In genomic region chr17:63842540-63843386, GRCh38 we compare ENCODE assay signal across 8 cellular contexts. TPM values are rescaled to one million over a fixed set of nuclear protein-coding genes. Genes with fewer than 3 reads are reported as not detected.
A peak's percentile ranks its signal among the peaks of the same experiment; 100 is the strongest.
DNase-seq lines count a peak whose midpoint lies in the region; ATAC-seq lines count a peak whose summit lies in the region.

Gene SMARCD2 (minus strand): TSS chr17:63842685. CDS start chr17:63842674, 11 bp downstream.

- peaks cover 22 to 37% of the 10 kb centered on the region in 2 donors for H3K4me1 Mint-ChIP-seq in effector memory CD8-positive, alpha-beta T cell (ENCODE audit: low read depth in 2 of 2)
- peaks cover 16% of the 10 kb centered on the region for H3K4me1 Mint-ChIP-seq in memory B cell

- peak within 1 kb of the TSS; percentile 93 to 95 for H3K4me3 Mint-ChIP-seq in effector memory CD8-positive, alpha-beta T cell
- peak within 1 kb of the TSS; percentile 95 for H3K4me3 Mint-ChIP-seq in memory B cell

- H3K9me3 Mint-ChIP-seq in effector memory CD8-positive, alpha-beta T cell: no peaks in the 10 kb centered on the region
- no peaks in the 10 kb centered on the region for H3K9me3 Mint-ChIP-seq in memory B cell

- peak; percentile 72 for ATAC-seq in GM21360 (IDR thresholded peaks at IDR 0.05; ENCODE audit: unreplicated experiment)
- ATAC-seq in effector memory CD8-positive, alpha-beta T cell (replicated peaks): peak; percentile 86
- ATAC-seq in memory B cell (ENCODE audit: low read depth): peak; percentile 82

- peak; percentile 97 for DNase-seq in CMK (ENCODE audit: low read depth)
- peak; percentile 97 for DNase-seq in HT1080 (ENCODE audit: low read depth)
- peak; percentile 96 to 97 for DNase-seq in NOMO-1 (lab: John Stamatoyannopoulos, UW; ENCODE audit: unreplicated experiment in 2 of 2)
- peak; percentile 98 for DNase-seq in activated CD8-positive, alpha-beta memory T cell treated with anti-CD3 and anti-CD28 coated beads for 4 hours (ENCODE audit: low read depth in 2 of 2)
- peak; percentile 97 to 98 (median 98) for DNase-seq in effector memory CD8-positive, alpha-beta T cell
- peak; percentile 93 to 97 for DNase-seq in memory B cell (ENCODE audit: low spot score in 2 of 2)
- peak; percentile 96 for DNase-seq in stimulated activated CD8-positive, alpha-beta memory T cell treated with anti-CD3 and anti-CD28 coated beads, Interleukin-12 subunit alpha, Interleukin-12 subunit beta, amount 100 ng/mL, for 24 hours (ENCODE audit: extremely low read depth)

- peaks cover 30% of the 10 kb centered on the region for H3K36me3 Mint-ChIP-seq in effector memory CD8-positive, alpha-beta T cell (ENCODE audit: insufficient read depth)
- H3K36me3 Mint-ChIP-seq in memory B cell: no peaks in the 10 kb centered on the region

- H3K27me3 Mint-ChIP-seq in effector memory CD8-positive, alpha-beta T cell: no peaks in the 10 kb centered on the region
- H3K27me3 Mint-ChIP-seq in memory B cell: no peaks in the 10 kb centered on the region

- H3K27ac Mint-ChIP-seq in effector memory CD8-positive, alpha-beta T cell: peak within 1 kb of the TSS; percentile 83 to 94
- H3K27ac Mint-ChIP-seq in memory B cell: peak within 1 kb of the TSS; percentile 89

RNA-seq across cellular contexts. Expression of gene SMARCD2, which starts in this region (rescaled TPM):
- total RNA-seq in HT1080 (2014; rRNA removed; shearing (Covaris generic)): 99.5 and 106 TPM in 2 replicates
- polyA plus RNA-seq in HT1080 (2015; cell fraction: cytosol; rRNA removed): 75.0 and 77.8 TPM in 2 replicates
- 95.9 and 104 TPM in 2 replicates for polyA plus RNA-seq in HT1080 (2015; cell fraction: nucleus; rRNA removed)

Comparison
In these comparisons a context has a peak if more than half of its experiments do, and no peak if none do; other contexts are left out.
1. Peak in every context shown above with its lines: DNase-seq and ATAC-seq.